In genomic region chr5:165187815-165188214, GRCh38 we compare ENCODE assay signal across 19 cellular contexts.
"Had no signal": no experiment of that assay in that cellular context is flagged by ENCODE, and none has a peak within 500 bp of the region (broad histone marks: within the 10 kb centered on the region; RNA-seq: fewer than 3 reads in every experiment).

No MANE protein-coding gene starts in this region.

- H3K4me3 Mint-ChIP-seq: activated naive CD8-positive, alpha-beta T cell treated with anti-CD3 and anti-CD28 coated beads for 36 hours; activated T-cell treated with anti-CD3 and anti-CD28 coated beads, Interleukin-2, amount 50 U/mL, for 24 hours; central memory CD8-positive, alpha-beta T cell; effector memory CD8-positive, alpha-beta T cell; natural killer cell had no signal

- H3K27me3 ChIP-seq: right atrium auricular region, spleen, testis, vagina had no signal

- H3K36me3 ChIP-seq: prostate gland, right atrium auricular region, spleen, vagina had no signal

- H3K4me3 ChIP-seq: prostate gland, right atrium auricular region, spleen, testis, vagina had no signal

- ATAC-seq: effector memory CD8-positive, alpha-beta T cell; esophagus mucosa; left ventricle myocardium superior; natural killer cell had no signal

- H3K27ac ChIP-seq: prostate gland, right atrium auricular region, testis, vagina had no signal

- DNase-seq: activated CD4-positive, alpha-beta T cell treated with anti-CD3 and anti-CD28 coated beads for 1 hour; activated naive CD4-positive, alpha-beta T cell treated with Interleukin-2 at 50 U/mL for 16 hours; activated naive CD8-positive, alpha-beta T cell treated with anti-CD3 and anti-CD28 coated beads for 36 hours; activated T-cell treated with anti-CD3 and anti-CD28 coated beads, Interleukin-2, amount 50 U/mL, for 24 hours; effector memory CD8-positive, alpha-beta T cell; foreskin melanocyte; hippocampal formation; left ventricle myocardium superior; natural killer cell; spleen; stimulated activated CD4-positive, alpha-beta T cell treated with anti-CD3 and anti-CD28 coated beads, Interleukin-4, amount 100 ng/mL, for 1 hour; stimulated activated naive CD4-positive, alpha-beta T cell; testis; trophoblast cell had no signal

- H3K27ac Mint-ChIP-seq: activated naive CD8-positive, alpha-beta T cell treated with anti-CD3 and anti-CD28 coated beads for 36 hours; activated T-cell treated with anti-CD3 and anti-CD28 coated beads, Interleukin-2, amount 50 U/mL, for 24 hours; effector memory CD8-positive, alpha-beta T cell; natural killer cell had no signal

- H3K4me1 Mint-ChIP-seq: activated naive CD8-positive, alpha-beta T cell treated with anti-CD3 and anti-CD28 coated beads for 36 hours; central memory CD8-positive, alpha-beta T cell; natural killer cell had no signal

- H3K4me1 ChIP-seq: prostate gland, right atrium auricular region, testis, vagina had no signal

- H3K36me3 Mint-ChIP-seq: activated naive CD8-positive, alpha-beta T cell treated with anti-CD3 and anti-CD28 coated beads for 36 hours; natural killer cell had no signal

- H3K9me3 ChIP-seq: prostate gland, right atrium auricular region, testis, vagina had no signal

- H3K27me3 Mint-ChIP-seq: activated T-cell treated with anti-CD3 and anti-CD28 coated beads, Interleukin-2, amount 50 U/mL, for 24 hours; central memory CD8-positive, alpha-beta T cell; effector memory CD8-positive, alpha-beta T cell had no signal
